In genomic region chr1:47664356-47664755, GRCh38 we compare ENCODE assay signal across 16 cellular contexts.
DNase-seq lines count a peak whose midpoint lies in the region; TF ChIP-seq lines count a peak whose summit lies in the region.
"Had no signal": no experiment of that assay in that cellular context is flagged by ENCODE, and none has a peak within 500 bp of the region (broad histone marks: within the 10 kb centered on the region; RNA-seq: fewer than 3 reads in every experiment).

No MANE protein-coding gene starts in this region.

- H3K23me2 ChIP-seq in H9 (ENCODE audit: insufficient read length, low read depth, low read length, poor library complexity, severe bottlenecking) = no peaks in the 10 kb centered on the region

- H3K4me3 ChIP-seq in Karpas-422 (ENCODE audit: low read length) = peak overlapping the region; percentile 15; the same call in 1 of the 2 replicates
- no peak overlapping the region for H3K4me3 ChIP-seq in tibial artery
- H3K4me3 ChIP-seq: HAP-1 had no signal

- H3K9me3 ChIP-seq in H9 (ENCODE audit: control insufficient read depth, low read depth, low read length) (no peaks in the 10 kb centered on the region), Karpas-422 (ENCODE audit: low read length) (no peaks in the 10 kb centered on the region), tibial artery (no peaks in the 10 kb centered on the region)
- H3K9me3 ChIP-seq: Caco-2, HAP-1 had no signal

- H3K36me3 Mint-ChIP-seq in H9 (ENCODE audit: insufficient read depth in 1 of 3, low read depth in 3 of 3) = no peaks in the 10 kb centered on the region
- no peaks in the 10 kb centered on the region for H3K36me3 Mint-ChIP-seq in osteocyte (ENCODE audit: unreplicated experiment)
- H3K36me3 Mint-ChIP-seq: CD4-positive, CD25-positive, alpha-beta regulatory T cell had no signal

- H3K4me3 Mint-ChIP-seq in H9 = no peak overlapping the region
- H3K4me3 Mint-ChIP-seq in osteocyte (ENCODE audit: unreplicated experiment) = no peak overlapping the region
- H3K4me3 Mint-ChIP-seq: CD4-positive, CD25-positive, alpha-beta regulatory T cell had no signal

- peaks cover 0 to 5% of the 10 kb centered on the region in 2 experiments; a peak in 1 of 4 replicates for H3K4me1 Mint-ChIP-seq in H9
- H3K4me1 Mint-ChIP-seq in osteocyte (ENCODE audit: unreplicated experiment) = no peaks in the 10 kb centered on the region
- H3K4me1 Mint-ChIP-seq: CD4-positive, CD25-positive, alpha-beta regulatory T cell had no signal

- no peak overlapping the region for H2AK5ac ChIP-seq in H9 (ENCODE audit: insufficient read length, low read length)

- no peak overlapping the region for H2BK12ac ChIP-seq in H9 (ENCODE audit: insufficient read length, low read depth, low read length)

- H3K56ac ChIP-seq in H9 (ENCODE audit: insufficient read length, low read depth, low read length) = no peak overlapping the region

- H2AFZ ChIP-seq in H9 (ENCODE audit: low read length) (no peak overlapping the region), Karpas-422 (ENCODE audit: low read length) (peak overlapping the region; percentile 16; the same call in 1 of the 2 replicates)

- H3K27me3 Mint-ChIP-seq in H9 (ENCODE audit: low read depth) (peaks cover 74% of the 10 kb centered on the region), osteocyte (ENCODE audit: unreplicated experiment) (peaks cover 9% of the 10 kb centered on the region)

- H3K4me2 ChIP-seq in H9 (ENCODE audit: insufficient read depth, insufficient read length, low read length) (no peak overlapping the region), Karpas-422 (ENCODE audit: low read depth, low read length, poor library complexity, severe bottlenecking) (peak overlapping the region; percentile 59)

- no CpG with 5 or more reads among the region's 4 CpGs for WGBS in H9 (ENCODE audit: extremely low coverage, insufficient read length, low lambda C conversion rate)

- intact Hi-C loops in tibial artery (cut with DNase I; ENCODE audit: low total_unique reads) = no loop called here

- H3K27ac Mint-ChIP-seq in H9 (no peak overlapping the region; a peak in 1 of 7 replicates), osteocyte (ENCODE audit: unreplicated experiment) (no peak overlapping the region)
- H3K27ac Mint-ChIP-seq: CD4-positive, CD25-positive, alpha-beta regulatory T cell had no signal

- no peak overlapping the region for H3K9ac ChIP-seq in H9 (ENCODE audit: extremely low read depth, insufficient read length, low read length)
- H3K9ac ChIP-seq in Karpas-422 (ENCODE audit: low read length) = peak overlapping the region; percentile 42

- no peak overlapping the region for H3K23ac ChIP-seq in H9 (ENCODE audit: insufficient read length, low read depth, low read length)

- H3K18ac ChIP-seq in H9 (ENCODE audit: insufficient read length, low read depth, low read length) = no peak overlapping the region

- H3K36me3 ChIP-seq in Karpas-422 (ENCODE audit: insufficient read depth, low read length) (no peaks in the 10 kb centered on the region), tibial artery (no peaks in the 10 kb centered on the region)
- H3K36me3 ChIP-seq: HAP-1 had no signal

- H3K79me1 ChIP-seq in H9 (ENCODE audit: insufficient read depth, low read depth, low read length, poor library complexity, severe bottlenecking) = no peaks in the 10 kb centered on the region

- no peak overlapping the region for H4K5ac ChIP-seq in H9 (ENCODE audit: insufficient read length, low read depth, low read length)

- H3T11ph ChIP-seq in H9 (ENCODE audit: low read length) = no peak overlapping the region

- H3K4me1 ChIP-seq in H9 (ENCODE audit: insufficient read depth, low read length) (no peaks in the 10 kb centered on the region), Karpas-422 (ENCODE audit: low read length) (peaks cover 71% of the 10 kb centered on the region), tibial artery (peaks cover 0 to 9% (median 0%) of the 10 kb centered on the region in 4 donors)
- H3K4me1 ChIP-seq: Caco-2, HAP-1 had no signal

- TF ChIP-seq CTCF in H9 (conservative IDR thresholded peaks at IDR 0.05) (no peak), osteocyte (IDR thresholded peaks at IDR 0.05) (no peak), tibial artery (IDR thresholded peaks at IDR 0.05) (no peak)

- no peak overlapping the region for H2BK5ac ChIP-seq in H9 (ENCODE audit: insufficient read length, low read length)

- H4K91ac ChIP-seq in H9 (ENCODE audit: insufficient read length, low read depth, low read length) = no peak overlapping the region

- H4K20me1 ChIP-seq in H9 (ENCODE audit: control insufficient read depth, insufficient read depth, insufficient read length) (no peaks in the 10 kb centered on the region), Karpas-422 (ENCODE audit: insufficient read depth, low read depth, low read length) (no peaks in the 10 kb centered on the region)

- H3K4ac ChIP-seq in H9 (ENCODE audit: low read depth, low read length) = no peak overlapping the region

- H3K9me2 ChIP-seq in Karpas-422 (replicated peaks; ENCODE audit: insufficient read depth, low read length) = no peaks in the 10 kb centered on the region

- H2BK120ac ChIP-seq in H9 (ENCODE audit: low read depth, low read length, poor library complexity, severe bottlenecking) = no peak overlapping the region

- no peaks in the 10 kb centered on the region for H3K79me2 ChIP-seq in H9 (ENCODE audit: insufficient read depth, low read length)
- no peaks in the 10 kb centered on the region for H3K79me2 ChIP-seq in Karpas-422 (ENCODE audit: low read length)

- H3K27ac ChIP-seq in H9 (ENCODE audit: insufficient read length, low read depth, low read length) (no peak overlapping the region), Karpas-422 (ENCODE audit: low read length) (peak overlapping the region; percentile 76), tibial artery (no peak overlapping the region)

- H3K27me3 ChIP-seq in H9 (ENCODE audit: insufficient read depth, low read length) (no peaks in the 10 kb centered on the region; the same call in 1 of the 2 replicates), Karpas-422 (ENCODE audit: low read length) (no peaks in the 10 kb centered on the region), tibial artery (no peaks in the 10 kb centered on the region)

- no peaks in the 10 kb centered on the region for H3K9me3 Mint-ChIP-seq in H9
- no peaks in the 10 kb centered on the region for H3K9me3 Mint-ChIP-seq in osteocyte (ENCODE audit: unreplicated experiment)

- DNase-seq in H9 (peak; percentile 4), Karpas-422 (peak; percentile 67), osteocyte (ENCODE audit: extremely low spot score, unreplicated experiment) (peak; percentile 78), tibial artery (peak; percentile 18 to 56), anterior cingulate cortex (lab: John Stamatoyannopoulos, UW) (no peak), NCI-H1930 (lab: John Stamatoyannopoulos, UW) (no peak), HuH-7 (ENCODE audit: low spot score) (no peak)
- DNase-seq: AML-193; Caco-2; CD4-positive, CD25-positive, alpha-beta regulatory T cell; NCI-H1105; NCI-H510A; NCI-H748 treated with DMSO at 0.1 percent for 48 hours; OCI-M1; SHP77 treated with DMSO at 0.1 percent for 48 hours had no signal

- H3K14ac ChIP-seq in H9 (ENCODE audit: insufficient read depth, low read length) = no peak overlapping the region

- H2BK15ac ChIP-seq in H9 (ENCODE audit: low read depth, low read length) = no peak overlapping the region

- H2BK20ac ChIP-seq in H9 (ENCODE audit: low read depth, low read length, poor library complexity, severe bottlenecking) = no peak overlapping the region

- H4K8ac ChIP-seq in H9 (replicated peaks; ENCODE audit: insufficient read length, low read depth, low read length) = no peak overlapping the region

Comparison
In these comparisons a context has a peak if more than half of its experiments do, and no peak if none do; other contexts are left out.
1. DNase-seq: peak in H9 (single experiment), Karpas-422 (single experiment), osteocyte (single experiment) and tibial artery (2 of 2); none in anterior cingulate cortex (0 of 58), NCI-H1930 (0 of 2) and HuH-7 (single experiment).